Comparison of ENCODE assay signal across 1 cellular context in the genomic region with DNA sequence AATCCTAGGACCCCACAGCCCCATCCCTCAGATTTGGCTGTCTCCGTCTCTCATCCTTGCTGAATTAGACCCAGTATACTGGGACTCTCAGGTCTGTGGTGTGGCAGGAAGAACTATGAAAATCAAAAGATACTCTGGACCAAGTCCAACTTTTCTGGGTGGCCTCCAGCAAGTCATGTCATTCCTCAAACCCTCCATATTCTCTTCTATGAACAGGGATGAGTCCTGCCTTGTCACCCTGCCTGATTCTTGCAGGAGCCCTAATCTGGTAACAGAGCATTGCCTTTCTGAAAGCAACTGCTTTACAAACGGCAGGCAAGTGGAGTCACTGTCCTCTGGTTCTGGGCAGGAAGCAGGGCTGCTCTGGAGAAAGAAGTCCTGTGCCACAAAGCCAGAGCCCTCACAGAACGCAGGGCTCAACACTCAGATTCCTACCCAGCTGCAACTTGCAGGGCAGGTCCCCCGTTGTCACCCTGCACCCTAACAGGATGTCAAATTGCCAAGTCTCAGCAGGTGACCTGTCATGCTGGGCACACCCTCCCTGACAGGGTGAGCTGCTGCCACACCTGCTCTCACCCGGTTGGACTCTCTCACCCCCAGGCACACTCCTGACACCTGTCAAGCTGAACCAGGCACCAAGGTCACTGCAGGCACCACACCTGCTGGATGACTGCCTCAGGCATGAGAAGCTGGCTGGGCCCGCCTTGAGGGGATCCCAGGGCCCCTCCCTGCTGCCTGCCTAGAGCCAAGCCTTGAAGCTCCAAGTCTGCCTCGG.
TF ChIP-seq lines count a peak whose summit lies in the region.

No MANE protein-coding gene starts in this region.

TF ChIP-seq in IMR-90, 13 proteins besides CTCF, POLR2A, EP300 and RAD21 (continued from another document):
- TF ChIP-seq BHLHE40 (IDR thresholded peaks at IDR 0.05; ENCODE audit: low read depth, low read length) (no peak), RFX5 (IDR thresholded peaks at IDR 0.05; ENCODE audit: low read depth, low read length) (no peak), RCOR1 (IDR thresholded peaks at IDR 0.05; ENCODE audit: insufficient replicate concordance, low read length) (no peak), SMC3 (IDR thresholded peaks at IDR 0.05; ENCODE audit: low read depth, low read length) (no peak), NFE2L2 (IDR thresholded peaks at IDR 0.05; ENCODE audit: low read depth, low read length) (no peak), MAFK (IDR thresholded peaks at IDR 0.05; ENCODE audit: low read depth, low read length) (no peak), MXI1 (IDR thresholded peaks at IDR 0.05; ENCODE audit: borderline replicate concordance, low read depth, low read length) (no peak)
